ENCODE assay signal across 7 cellular contexts in genomic region chrX:136873210-136873609, GRCh38. TPM values are rescaled to one million over a fixed set of nuclear protein-coding genes. Genes with fewer than 3 reads are reported as not detected.
A peak's percentile ranks its signal among the peaks of the same experiment; 100 is the strongest.
DNase-seq lines count a peak whose midpoint lies in the region; ATAC-seq, FAIRE-seq and TF ChIP-seq lines count a peak whose summit lies in the region.
"Not testable (repeated sequence)": the region's sequence is repeated elsewhere in the genome, so short reads cannot be mapped to it uniquely, and the experiment has no call there.

No MANE protein-coding gene starts in this region.

- H4K20me1 ChIP-seq in K562 (replicated peaks; ENCODE audit: control insufficient read depth, insufficient read depth, low read length): peaks cover 12% of the 10 kb centered on the region

- peaks cover 72% of the 10 kb centered on the region for H3K79me2 ChIP-seq in K562 (ENCODE audit: control insufficient read depth, insufficient read depth, low read length)

- H3K4me1 ChIP-seq in A549: peaks cover 45% of the 10 kb centered on the region; the same call in 2 of the 3 replicates
- not testable (repeated sequence) for H3K4me1 ChIP-seq in K562 (replicated peaks in 1 of 2; ENCODE audit: control insufficient read depth in 2 of 2, insufficient read depth in 2 of 2, low read length in 2 of 2)

- not testable (repeated sequence) for TF ChIP-seq POLR2A in A549 (IDR thresholded peaks at IDR 0.05; ENCODE audit: low read length)
- TF ChIP-seq POLR2A in K562 (conservative IDR thresholded peaks at IDR 0.05) (peak; percentile 65), erythroblast (IDR thresholded peaks at IDR 0.05; ENCODE audit: low read length) (peak; percentile 24)

- peak overlapping the region; percentile 77 for H3K27ac Mint-ChIP-seq in T-helper 17 cell
- H3K27ac Mint-ChIP-seq in activated T-cell treated with anti-CD3 and anti-CD28 coated beads, Interleukin-2, amount 50 U/mL, for 72 hours: peak overlapping the region; percentile 42
- peak overlapping the region; percentile 56 for H3K27ac Mint-ChIP-seq in activated naive CD8-positive, alpha-beta T cell treated with anti-CD3 and anti-CD28 coated beads for 36 hours

- H3K9me1 ChIP-seq in K562 (ENCODE audit: control insufficient read depth, insufficient read depth, low read length): not testable (repeated sequence)

- H3K9me3 Mint-ChIP-seq in activated T-cell treated with anti-CD3 and anti-CD28 coated beads, Interleukin-2, amount 50 U/mL, for 72 hours; activated naive CD8-positive, alpha-beta T cell treated with anti-CD3 and anti-CD28 coated beads for 36 hours: not testable (repeated sequence)

- intact Hi-C loops in K562 (cut with micrococcal nuclease): loop anchor here (2.0 to 5.0 kb wide), 2 partner anchors 52 to 106 kb away; no protein-coding TSS in a partner anchor

- peaks cover 98% of the 10 kb centered on the region for H3K36me3 ChIP-seq in K562 (ENCODE audit: control insufficient read depth, insufficient read depth, low read length)

- not testable (repeated sequence) for H3K27me3 ChIP-seq in K562 (ENCODE audit: control insufficient read depth in 2 of 2, insufficient read depth in 2 of 2, low read length in 2 of 2)

- TF ChIP-seq CTCF in A549 (IDR thresholded peaks at IDR 0.05); K562 (IDR thresholded peaks at IDR 0.05 in 2 of 3, conservative IDR thresholded peaks at IDR 0.05 in 1 of 3; ENCODE audit: insufficient read depth in 2 of 3, low read depth in 1 of 3, low read length in 3 of 3): not testable (repeated sequence)

- ATAC-seq in A549; T-helper 17 cell; activated T-cell treated with anti-CD3 and anti-CD28 coated beads, Interleukin-2, amount 50 U/mL, for 72 hours (replicated peaks in 1 of 2): not testable (repeated sequence)
- peak; percentile 1; the same call in 2 of the 3 replicates for ATAC-seq in K562

- not testable (repeated sequence) for H3K27ac ChIP-seq in A549; K562 (ENCODE audit: extremely low read depth, low read depth, low read length)

- CTCF ChIA-PET in A549 (lab: Yijun Ruan, JAX); K562 (lab: Yijun Ruan, JAX; ENCODE audit: low intra/inter-chr PET ratio): not testable (repeated sequence)

- POLR2A ChIA-PET in A549 (lab: Yijun Ruan, JAX) (interaction anchor here (1.0 kb wide), 1 partner anchor 11 kb away, joined by 3 read pairs; no protein-coding TSS in a partner anchor), K562 (lab: Yijun Ruan, JAX) (interaction anchor here (0.9 to 2.4 kb wide), 2 partner anchors 10 to 36 kb away, joined by 3 to 5 read pairs; no protein-coding TSS in a partner anchor)

- TF ChIP-seq RAD21 in A549 (conservative IDR thresholded peaks at IDR 0.05 in 1 of 2, IDR thresholded peaks at IDR 0.05 in 1 of 2); K562 (CRISPR knock-in tag; conservative IDR thresholded peaks at IDR 0.05 in 1 of 2, IDR thresholded peaks at IDR 0.05 in 1 of 2): not testable (repeated sequence)

- H3K4me3 Mint-ChIP-seq in T-helper 17 cell; activated naive CD8-positive, alpha-beta T cell treated with anti-CD3 and anti-CD28 coated beads for 36 hours: not testable (repeated sequence)
- peak overlapping the region in 1 of 2 donors; percentile 36 for H3K4me3 Mint-ChIP-seq in activated T-cell treated with anti-CD3 and anti-CD28 coated beads, Interleukin-2, amount 50 U/mL, for 72 hours

- not testable (repeated sequence) for TF ChIP-seq EP300 in A549 (IDR thresholded peaks at IDR 0.05); K562 (IDR thresholded peaks at IDR 0.05; ENCODE audit: low read length)

- WGBS in A549 (ENCODE audit: missing lambda C conversion rate): 83% methylated on average over 2 of the region's 2 CpGs
- 100% methylated on average over 2 of the region's 2 CpGs for WGBS in K562 (ENCODE audit: insufficient coverage, low coverage, missing lambda C conversion rate)

- not testable (repeated sequence) for DNase-seq in A549 (ENCODE audit: low read depth in 1 of 2, low spot score in 1 of 2); GM19239 (ENCODE audit: insufficient read length, low spot score); T-helper 17 cell; activated T-cell treated with anti-CD3 and anti-CD28 coated beads, Interleukin-2, amount 50 U/mL, for 72 hours; activated naive CD8-positive, alpha-beta T cell treated with anti-CD3 and anti-CD28 coated beads for 36 hours; K562 (ENCODE audit: extremely low read depth in 1 of 4, low spot score in 3 of 4); erythroblast (lab: John Stamatoyannopoulos, UW)

- not testable (repeated sequence) for FAIRE-seq in A549 (lab: Jason Lieb, UNC); K562 (lab: Jason Lieb, UNC)
- FAIRE-seq in GM19239 (lab: Jason Lieb, UNC): peak; percentile 79

- peaks cover 13% of the 10 kb centered on the region for H3K4me1 Mint-ChIP-seq in T-helper 17 cell
- peaks cover 60% of the 10 kb centered on the region for H3K4me1 Mint-ChIP-seq in activated T-cell treated with anti-CD3 and anti-CD28 coated beads, Interleukin-2, amount 50 U/mL, for 72 hours (ENCODE audit: low read depth)
- H3K4me1 Mint-ChIP-seq in activated naive CD8-positive, alpha-beta T cell treated with anti-CD3 and anti-CD28 coated beads for 36 hours: peaks cover 35% of the 10 kb centered on the region

- not testable (repeated sequence) for H3K27me3 Mint-ChIP-seq in T-helper 17 cell; activated T-cell treated with anti-CD3 and anti-CD28 coated beads, Interleukin-2, amount 50 U/mL, for 72 hours (ENCODE audit: low read depth); activated naive CD8-positive, alpha-beta T cell treated with anti-CD3 and anti-CD28 coated beads for 36 hours

- in situ Hi-C loops in K562 (cut with MboI): not testable (repeated sequence)

- H3K36me3 Mint-ChIP-seq in T-helper 17 cell (ENCODE audit: low read depth): not testable (repeated sequence)
- peaks cover 16 to 52% of the 10 kb centered on the region in 2 donors for H3K36me3 Mint-ChIP-seq in activated T-cell treated with anti-CD3 and anti-CD28 coated beads, Interleukin-2, amount 50 U/mL, for 72 hours (ENCODE audit: insufficient read depth in 2 of 2)
- H3K36me3 Mint-ChIP-seq in activated naive CD8-positive, alpha-beta T cell treated with anti-CD3 and anti-CD28 coated beads for 36 hours: peaks cover 62% of the 10 kb centered on the region

- H2AFZ ChIP-seq in K562 (ENCODE audit: low read depth, low read length): not testable (repeated sequence)

- not testable (repeated sequence) for H3K9me3 ChIP-seq in A549; T-helper 17 cell (ENCODE audit: control insufficient read depth, low read length, poor library complexity, severe bottlenecking); K562 (replicated peaks; ENCODE audit: control insufficient read depth, insufficient read depth, low read depth, low read length)

- BruUV-seq in K562 (replicated peaks; lab: Mats Ljungman, UMichigan): not testable (repeated sequence)

- not testable (repeated sequence) for H3K4me3 ChIP-seq in A549, K562

- not testable (repeated sequence) for H3K9ac ChIP-seq in K562 (ENCODE audit: insufficient read depth in 1 of 2, low read depth in 2 of 2, low read length in 2 of 2)

- not testable (repeated sequence) for H3K4me2 ChIP-seq in A549; K562 (ENCODE audit: insufficient read depth, low read length)

TF ChIP-seq in A549, 52 proteins besides CTCF, POLR2A, EP300 and RAD21 (continues in another document):
- peak; percentile 49; the same call in 1 of the 2 replicates for TF ChIP-seq FOSB (CRISPR knock-in tag; IDR thresholded peaks at IDR 0.05)
- peak; percentile 65; the same call in 1 of the 2 replicates for TF ChIP-seq TFCP2L1 (CRISPR knock-in tag; IDR thresholded peaks at IDR 0.05)

TF ChIP-seq in K562, 482 proteins besides CTCF, POLR2A, EP300 and RAD21 (continues in another document):
- 0 out of 2 replicates have a peak, but pooled peaks have one; percentile 12 for TF ChIP-seq MYNN (IDR thresholded peaks at IDR 0.05)
- not testable (repeated sequence) for TF ChIP-seq MYNN (CRISPR knock-in tag; IDR thresholded peaks at IDR 0.05)
- TF ChIP-seq POLR2B (IDR thresholded peaks at IDR 0.05; ENCODE audit: low read depth, partially characterized antibody): peak; percentile 43

RNA-seq across cellular contexts. Expression of gene RBMX, which starts 7.3 kb away (rescaled TPM):
- polyA plus RNA-seq in A549 (2011; rRNA removed) (220 and 278 TPM in 2 replicates), A549 (2017; fragmentation: RNase III; extraction: RNeasy Plus Mini Kit Qiagen cat#74134 plus additional on column Dnase treatment) (333 to 337 TPM (median 337 TPM) in 3 replicates), K562 (2011; rRNA removed) (461 and 523 TPM in 2 replicates), K562 (2014; fragmentation: Illumina TruSeq; extraction: Trizol) (534 and 616 TPM in 2 replicates), K562 (2014; fragmentation: Nextera tagmentation; extraction: Ambion mirVana) (100 to 1,000 TPM; 468 to 638 TPM), K562 (2014; rRNA removed) (352 and 405 TPM in 2 replicates)
- 131 and 141 TPM in 2 replicates for polyA plus RNA-seq in A549 (2012; cell fraction: cytosol; rRNA removed)
- 114 and 217 TPM in 2 replicates for polyA plus RNA-seq in A549 (2012; cell fraction: nucleus; rRNA removed)
- 117 TPM in 2 replicates for polyA minus RNA-seq in A549 (2011; rRNA and poly(A)+ RNA removed)
- total RNA-seq in T-helper 17 cell (100 to 1,000 TPM; 239 TPM), K562 (2014; rRNA removed) (475 and 540 TPM in 2 replicates), K562 (2014; rRNA removed; fragmentation: Illumina TruSeq; extraction: Trizol) (671 and 744 TPM in 2 replicates), K562 (2015; rRNA removed; fragmentation: Illumina TruSeq; extraction: Trizol) (587 and 622 TPM in 2 replicates), K562 (2021) (421 and 459 TPM in 2 replicates)
- total RNA-seq in activated T-cell treated with anti-CD3 and anti-CD28 coated beads, Interleukin-2, amount 50 U/mL, for 72 hours: 100 to 1,000 TPM; 296 to 315 TPM
- total RNA-seq in activated naive CD8-positive, alpha-beta T cell treated with anti-CD3 and anti-CD28 coated beads for 36 hours: 100 to 1,000 TPM; 382 to 393 TPM
- 379 and 688 TPM in 2 replicates for total RNA-seq in K562 (2011; cell fraction: chromatin; rRNA removed; ENCODE audit: low replicate concordance)
- total RNA-seq in K562 (2011; cell fraction: nucleolus; rRNA removed): 193 and 197 TPM in 2 replicates
- total RNA-seq in K562 (2011; cell fraction: nucleoplasm; rRNA removed): 341 and 464 TPM in 2 replicates
- 199 and 265 TPM in 2 replicates for polyA plus RNA-seq in K562 (2011; cell fraction: cytosol; rRNA removed)
- 464 and 535 TPM in 2 replicates for polyA plus RNA-seq in K562 (2011; cell fraction: nucleus; rRNA removed)
- 368 and 402 TPM in 2 replicates for polyA plus RNA-seq in K562 (2012)
- 441 and 529 TPM in 2 replicates for polyA minus RNA-seq in K562 (2011; rRNA and poly(A)+ RNA removed)
- polyA minus RNA-seq in K562 (2011; cell fraction: cytosol; rRNA and poly(A)+ RNA removed): 333 and 352 TPM in 2 replicates
- 173 and 327 TPM in 2 replicates for polyA minus RNA-seq in K562 (2011; cell fraction: nucleus; rRNA and poly(A)+ RNA removed)
